In the genomic region with DNA sequence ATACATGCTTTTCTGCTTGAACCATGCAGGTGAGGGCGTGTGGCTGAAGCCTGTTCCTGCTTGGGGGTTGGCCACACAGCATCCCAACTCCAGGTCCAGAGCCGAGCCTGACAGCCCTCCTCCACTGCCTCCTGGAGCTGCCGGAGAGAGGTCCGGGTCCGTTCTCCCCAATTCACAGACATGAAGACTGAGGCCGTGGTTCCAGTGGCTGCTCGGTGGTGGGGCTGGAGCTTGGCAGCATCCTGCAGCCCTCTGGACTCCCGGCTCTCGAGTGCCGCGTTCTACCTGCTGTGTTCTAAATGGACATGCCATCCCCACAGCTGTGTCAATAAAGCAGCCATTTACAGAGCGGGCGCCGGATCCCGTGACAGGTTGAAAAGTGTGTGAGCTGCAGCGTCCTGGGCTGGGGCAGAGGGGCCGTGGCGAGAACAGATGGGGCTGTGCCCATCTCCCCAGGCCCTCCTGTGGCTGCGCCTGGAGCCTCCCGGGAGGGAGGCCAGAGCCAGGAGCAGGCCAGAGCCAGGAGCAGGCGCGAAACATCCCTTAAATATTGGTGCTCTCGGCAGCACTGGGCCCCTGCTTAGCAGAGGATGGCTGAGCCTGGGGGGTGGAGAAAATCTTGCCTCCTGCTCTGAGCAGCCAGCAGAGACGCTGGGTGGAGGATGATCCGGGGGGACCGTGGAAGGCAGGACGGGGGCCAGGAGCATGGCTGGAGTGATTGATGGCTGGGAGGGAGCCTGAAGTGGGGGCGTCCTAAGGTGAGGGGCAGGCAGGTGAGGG, we compare ENCODE assay signal across 17 cellular contexts. TPM values are rescaled to one million over a fixed set of nuclear protein-coding genes. Genes with fewer than 3 reads are reported as not detected.
DNase-seq lines count a peak whose midpoint lies in the region; ATAC-seq, FAIRE-seq and TF ChIP-seq lines count a peak whose summit lies in the region.
"Had no signal": no experiment of that assay in that cellular context is flagged by ENCODE, and none has a peak within 500 bp of the region (broad histone marks: within the 10 kb centered on the region; RNA-seq: fewer than 3 reads in every experiment).

No MANE protein-coding gene starts in this region.

- H3K9me3 ChIP-seq in GM23248 (ENCODE audit: low read depth) (no peaks in the 10 kb centered on the region), BE2C (no peaks in the 10 kb centered on the region)
- H3K9me3 ChIP-seq: HAP-1, sigmoid colon had no signal

- WGBS in GM23248 (ENCODE audit: low coverage in 1 of 2, low lambda C conversion rate in 2 of 2, missing lambda C conversion rate in 2 of 2), 2 experiments, result 85 to 93% methylated on average over 27 to 28 of the region's 28 CpGs

- H3K27me3 ChIP-seq in bronchial epithelial cell (ENCODE audit: control insufficient read depth, insufficient read depth, low read length) (peaks cover 7% of the 10 kb centered on the region), GM23248 (replicated peaks; ENCODE audit: insufficient read depth) (no peaks in the 10 kb centered on the region), BE2C (no peaks in the 10 kb centered on the region)
- H3K27me3 ChIP-seq: sigmoid colon had no signal

- H3F3A ChIP-seq in GM23248 (ENCODE audit: insufficient read depth), result no peaks in the 10 kb centered on the region

- no peak overlapping the region for H2AFZ ChIP-seq in GM23248

- in situ Hi-C loops in GM23248 (cut with MboI), result no loop called here

- H3K4me1 ChIP-seq in GM23248 (ENCODE audit: insufficient read depth), result no peaks in the 10 kb centered on the region
- peaks cover 41% of the 10 kb centered on the region for H3K4me1 ChIP-seq in BE2C
- H3K4me1 ChIP-seq: HAP-1 had no signal

- no peak for TF ChIP-seq CTCF in bronchial epithelial cell (IDR thresholded peaks at IDR 0.05; ENCODE audit: insufficient read depth, low read length, severe bottlenecking)
- no peak for TF ChIP-seq CTCF in BE2C (IDR thresholded peaks at IDR 0.05; ENCODE audit: low read depth, low read length)

- H3K4me2 ChIP-seq in GM23248 (ENCODE audit: unreplicated experiment), result no peak overlapping the region

- no peaks in the 10 kb centered on the region for H3K79me2 ChIP-seq in GM23248 (ENCODE audit: insufficient read depth)

- H3K9me2 ChIP-seq in GM23248 (ENCODE audit: insufficient read depth), result no peaks in the 10 kb centered on the region

- H3K4me3 ChIP-seq in bronchial epithelial cell (ENCODE audit: low read depth, low read length) (no peak overlapping the region), GM23248 (no peak overlapping the region), BE2C (ENCODE audit: low read depth, low read length) (no peak overlapping the region)
- H3K4me3 ChIP-seq: HAP-1, sigmoid colon had no signal

- no peak overlapping the region for H3K27ac ChIP-seq in GM23248
- H3K27ac ChIP-seq: sigmoid colon had no signal

- DNase-seq in DMS153 treated with DMSO at 0.1 percent for 48 hours (lab: John Stamatoyannopoulos, UW; ENCODE audit: unreplicated experiment), result peak; percentile 85
- peak; percentile 98 for DNase-seq in NCI-H146 (lab: John Stamatoyannopoulos, UW)
- DNase-seq in NCI-H510A (lab: John Stamatoyannopoulos, UW), result peak; percentile 94
- DNase-seq in bronchial epithelial cell (ENCODE audit: low read depth), result no peak
- no peak for DNase-seq in GM23248
- no peak for DNase-seq in BE2C
- DNase-seq in activated CD8-positive, alpha-beta memory T cell treated with anti-CD3 and anti-CD28 coated beads for 24 hours, result no peak
- DNase-seq: ACHN; activated CD8-positive, alpha-beta T cell treated with anti-CD3 and anti-CD28 coated beads for 36 hours; caudate nucleus; GDM1; hypothalamus; sigmoid colon; stimulated activated CD4-positive, alpha-beta T cell treated with anti-CD3 and anti-CD28 coated beads, Interleukin-2, amount 100 ng/mL, for 24 hours; T-cell had no signal

- H3K9ac ChIP-seq in GM23248, result no peak overlapping the region

- H3K36me3 ChIP-seq in bronchial epithelial cell (ENCODE audit: control insufficient read depth, insufficient read depth, low read length), result no peaks in the 10 kb centered on the region
- H3K36me3 ChIP-seq in GM23248 (ENCODE audit: low read depth), result no peaks in the 10 kb centered on the region
- no peaks in the 10 kb centered on the region for H3K36me3 ChIP-seq in BE2C
- H3K36me3 ChIP-seq: HAP-1, sigmoid colon had no signal

- peak; percentile 7 for FAIRE-seq in bronchial epithelial cell (lab: Jason Lieb, UNC)

- H4K20me1 ChIP-seq in GM23248 (ENCODE audit: insufficient read depth), result no peaks in the 10 kb centered on the region

- no peak for ATAC-seq in HG02981 (IDR thresholded peaks at IDR 0.05; ENCODE audit: unreplicated experiment)
- ATAC-seq: activated CD8-positive, alpha-beta T cell treated with anti-CD3 and anti-CD28 coated beads for 36 hours; T-cell had no signal

RNA-seq across cellular contexts. Expression of gene FLRT1, which starts 46.1 kb away (rescaled TPM):
- 0.26 and 1.5 TPM in 2 replicates for total RNA-seq in bronchial epithelial cell
- 0.22 TPM in 1 of 2 replicates, not detected in the other for total RNA-seq in GM23248 (2014; rRNA removed; shearing (Covaris generic))
- 0.09 TPM in 1 of 2 replicates, not detected in the other for polyA plus RNA-seq in GM23248 (2016; fragmentation: Nextera tagmentation; extraction: Ambion mirVana)
- polyA plus RNA-seq in BE2C (2012; ENCODE audit: insufficient read depth, insufficient read length, low read depth), result 4.3 TPM
- total RNA-seq: activated CD8-positive, alpha-beta T cell treated with anti-CD3 and anti-CD28 coated beads for 36 hours; T-cell had no signal

Comparison
In these comparisons a context has a peak if more than half of its experiments do, and no peak if none do; other contexts are left out.
1. DNase-seq: peak in DMS153 treated with DMSO at 0.1 percent for 48 hours (single experiment), NCI-H146 (single experiment) and NCI-H510A (single experiment); none in bronchial epithelial cell (single experiment), GM23248 (single experiment), BE2C (single experiment) and activated CD8-positive, alpha-beta memory T cell treated with anti-CD3 and anti-CD28 coated beads for 24 hours (single experiment).